Comparison of ENCODE assay signal across 13 cellular contexts in genomic region chr12:116136340-116136739, GRCh38.
DNase-seq lines count a peak whose midpoint lies in the region; ATAC-seq, FAIRE-seq and TF ChIP-seq lines count a peak whose summit lies in the region.
"Had no signal": no experiment of that assay in that cellular context is flagged by ENCODE, and none has a peak within 500 bp of the region (broad histone marks: within the 10 kb centered on the region; RNA-seq: fewer than 3 reads in every experiment).

No MANE protein-coding gene starts in this region.

- no peaks in the 10 kb centered on the region for H3K9me3 Mint-ChIP-seq in astrocyte (ENCODE audit: unreplicated experiment)
- H3K9me3 Mint-ChIP-seq in naive thymus-derived CD4-positive, alpha-beta T cell, result no peaks in the 10 kb centered on the region

- no peak overlapping the region for H2AFZ ChIP-seq in astrocyte (ENCODE audit: low read depth, low read length)
- H2AFZ ChIP-seq: parathyroid adenoma had no signal

- H3K27me3 Mint-ChIP-seq in astrocyte (ENCODE audit: low read depth, unreplicated experiment), result no peaks in the 10 kb centered on the region
- H3K27me3 Mint-ChIP-seq in naive thymus-derived CD4-positive, alpha-beta T cell, result no peaks in the 10 kb centered on the region

- H3K36me3 Mint-ChIP-seq in astrocyte (ENCODE audit: low read depth, unreplicated experiment), result no peaks in the 10 kb centered on the region
- H3K36me3 Mint-ChIP-seq in naive thymus-derived CD4-positive, alpha-beta T cell, result peaks cover 0 to 5% (median 0%) of the 10 kb centered on the region in 5 donors

- FAIRE-seq in astrocyte (lab: Jason Lieb, UNC), result no peak
- FAIRE-seq: keratinocyte had no signal

- H3K9me3 ChIP-seq in astrocyte (ENCODE audit: insufficient read depth, low read depth, low read length) (no peaks in the 10 kb centered on the region), SJCRH30 (replicated peaks) (no peaks in the 10 kb centered on the region), left ventricle myocardium inferior (replicated peaks) (no peaks in the 10 kb centered on the region)
- no peaks in the 10 kb centered on the region for H3K9me3 ChIP-seq in naive thymus-derived CD4-positive, alpha-beta T cell (ENCODE audit: control insufficient read depth in 2 of 3, low read length in 3 of 3)

- peaks cover 84% of the 10 kb centered on the region for H4K20me1 ChIP-seq in astrocyte (ENCODE audit: insufficient read depth, low read length)

- H3K27ac ChIP-seq in astrocyte (ENCODE audit: low read depth, low read length) (peak overlapping the region; percentile 44), SJCRH30 (no peak overlapping the region), left ventricle myocardium inferior (replicated peaks) (no peak overlapping the region)
- no peak overlapping the region for H3K27ac ChIP-seq in naive thymus-derived CD4-positive, alpha-beta T cell (ENCODE audit: low read depth, low read length)
- H3K27ac ChIP-seq: parathyroid adenoma had no signal

- DNase-seq in EH (ENCODE audit: low read depth) (peak; percentile 83), MV-4-11 (lab: John Stamatoyannopoulos, UW) (peak; percentile 53), astrocyte (ENCODE audit: low read depth) (peak; percentile 91), amygdala (lab: John Stamatoyannopoulos, UW) (no peak), SJCRH30 (no peak), left ventricle myocardium inferior (no peak), superior temporal gyrus (ENCODE audit: extremely low spot score) (no peak)
- DNase-seq in naive thymus-derived CD4-positive, alpha-beta T cell, result no peak
- DNase-seq: activated effector memory CD4-positive, alpha-beta T cell treated with anti-CD3 and anti-CD28 coated beads, Interleukin-2, amount 50 U/mL, for 16 hours; DND-41; NCI-H510A treated with DMSO at 0.1 percent for 48 hours had no signal

- peak; percentile 22 for ATAC-seq in naive thymus-derived CD4-positive, alpha-beta T cell

- H3K4me3 ChIP-seq in astrocyte (ENCODE audit: insufficient read depth, low read depth, low read length) (no peak overlapping the region), SJCRH30 (no peak overlapping the region), left ventricle myocardium inferior (no peak overlapping the region)
- H3K4me3 ChIP-seq in naive thymus-derived CD4-positive, alpha-beta T cell (ENCODE audit: low read length), result no peak overlapping the region

- peak overlapping the region; percentile 56 for H3K4me2 ChIP-seq in astrocyte (ENCODE audit: low read length)

- H3K79me2 ChIP-seq in astrocyte (ENCODE audit: insufficient read depth, low read length), result peaks cover 95% of the 10 kb centered on the region

- POLR2A ChIA-PET in naive thymus-derived CD4-positive, alpha-beta T cell (lab: Charles Lee), result interaction anchor here (0.6 to 1.0 kb wide), 2 partner anchors 13 to 43 kb away, joined by 3 to 5 read pairs; no protein-coding TSS in a partner anchor

- no peaks in the 10 kb centered on the region for H3K27me3 ChIP-seq in astrocyte (ENCODE audit: insufficient read depth, low read length)
- H3K27me3 ChIP-seq in naive thymus-derived CD4-positive, alpha-beta T cell (ENCODE audit: control insufficient read depth in 2 of 2, insufficient read depth in 2 of 2, low read length in 2 of 2), result no peaks in the 10 kb centered on the region
- no peaks in the 10 kb centered on the region for H3K27me3 ChIP-seq in SJCRH30
- no peaks in the 10 kb centered on the region for H3K27me3 ChIP-seq in left ventricle myocardium inferior (ENCODE audit: low read depth)

- H3K4me1 Mint-ChIP-seq in astrocyte (ENCODE audit: low read depth, unreplicated experiment), result peaks cover 64% of the 10 kb centered on the region
- H3K4me1 Mint-ChIP-seq in naive thymus-derived CD4-positive, alpha-beta T cell, result peaks cover 51 to 82% (median 72%) of the 10 kb centered on the region in 7 donors

- H3K36me3 ChIP-seq in astrocyte (ENCODE audit: insufficient read depth, low read length), result no peaks in the 10 kb centered on the region
- H3K36me3 ChIP-seq in naive thymus-derived CD4-positive, alpha-beta T cell (ENCODE audit: control insufficient read depth in 2 of 3, insufficient read depth in 3 of 3, low read length in 3 of 3), result no peaks in the 10 kb centered on the region
- no peaks in the 10 kb centered on the region for H3K36me3 ChIP-seq in SJCRH30
- H3K36me3 ChIP-seq in left ventricle myocardium inferior, result no peaks in the 10 kb centered on the region

- no peak for TF ChIP-seq CTCF in astrocyte (IDR thresholded peaks at IDR 0.05; ENCODE audit: insufficient read depth, low read depth, low read length)
- no peak for TF ChIP-seq CTCF in left ventricle myocardium inferior (IDR thresholded peaks at IDR 0.05; ENCODE audit: borderline replicate concordance)

- intact Hi-C loops in naive thymus-derived CD4-positive, alpha-beta T cell (cut with micrococcal nuclease), result loop anchor here (1.0 to 5.0 kb wide), 3 partner anchors 14 to 101 kb away; no protein-coding TSS in a partner anchor
- intact Hi-C loops in left ventricle myocardium inferior (cut with micrococcal nuclease), result no loop called here

- peak overlapping the region; percentile 67 for H3K27ac Mint-ChIP-seq in astrocyte (ENCODE audit: unreplicated experiment)
- peak overlapping the region in 4 of 9 donors; percentile 16 to 91 (median 65) for H3K27ac Mint-ChIP-seq in naive thymus-derived CD4-positive, alpha-beta T cell

- H3K4me1 ChIP-seq in astrocyte (ENCODE audit: insufficient read depth, low read length), result peaks cover 45% of the 10 kb centered on the region
- peaks cover 4 to 27% of the 10 kb centered on the region in 2 donors for H3K4me1 ChIP-seq in naive thymus-derived CD4-positive, alpha-beta T cell (ENCODE audit: control insufficient read depth in 2 of 2, insufficient read depth in 2 of 2, low read length in 2 of 2)
- H3K4me1 ChIP-seq in SJCRH30, result peaks cover 52% of the 10 kb centered on the region
- peaks cover 76% of the 10 kb centered on the region for H3K4me1 ChIP-seq in left ventricle myocardium inferior

- CTCF ChIA-PET in naive thymus-derived CD4-positive, alpha-beta T cell (lab: Charles Lee), result no interaction called here

- no peak overlapping the region for H3K4me3 Mint-ChIP-seq in astrocyte (ENCODE audit: unreplicated experiment)
- H3K4me3 Mint-ChIP-seq in naive thymus-derived CD4-positive, alpha-beta T cell, result peak overlapping the region in 8 of 10 donors; percentile 6 to 76 (median 32)

- H3K9ac ChIP-seq in astrocyte (ENCODE audit: low read length), result peak overlapping the region; percentile 7
- H3K9ac ChIP-seq: parathyroid adenoma had no signal

Comparison
In these comparisons a context has a peak if more than half of its experiments do, and no peak if none do; other contexts are left out.
1. DNase-seq: peak in EH (single experiment), MV-4-11 (single experiment) and astrocyte (single experiment); none in naive thymus-derived CD4-positive, alpha-beta T cell (0 of 9), amygdala (0 of 56), SJCRH30 (0 of 2), left ventricle myocardium inferior (single experiment) and superior temporal gyrus (single experiment).